Comparison of ENCODE assay signal across 8 cellular contexts in the genomic region with DNA sequence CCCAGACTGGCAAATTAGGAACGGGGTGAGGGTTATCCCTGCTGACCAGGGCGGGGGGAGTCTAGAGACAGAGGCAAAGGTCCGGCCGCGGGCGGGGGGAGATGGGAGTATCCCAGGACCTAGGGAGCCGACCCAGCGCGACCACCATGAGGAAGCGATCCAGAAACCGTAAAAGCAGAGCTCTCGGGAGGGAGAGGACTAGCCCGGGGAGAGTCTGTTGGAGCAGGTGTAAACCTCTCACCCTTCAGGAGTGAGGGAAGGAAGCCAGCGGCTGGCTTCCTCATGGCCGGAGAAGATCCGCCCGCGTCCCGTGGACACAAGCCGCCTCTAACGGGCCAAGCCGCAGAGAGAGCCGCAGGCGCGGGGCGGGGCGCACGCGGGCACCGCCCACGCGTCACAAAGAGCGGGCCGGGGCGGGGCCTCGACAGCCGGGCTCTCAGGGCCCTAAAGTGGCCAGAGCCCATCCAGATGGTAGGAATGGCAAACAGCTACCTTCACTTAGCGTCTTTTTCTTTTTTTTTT. TPM values are rescaled to one million over a fixed set of nuclear protein-coding genes. Genes with fewer than 3 reads are reported as not detected.
A peak's percentile ranks its signal among the peaks of the same experiment; 100 is the strongest.
DNase-seq lines count a peak whose midpoint lies in the region; ATAC-seq, FAIRE-seq and TF ChIP-seq lines count a peak whose summit lies in the region.

TSS of gene ACRBP (minus strand) at position 350 of the 522 bp plus-strand sequence. CDS start at position 284, 66 bp downstream.

- H3K4me1 ChIP-seq in CD8-positive, alpha-beta memory T cell (ENCODE audit: insufficient read depth, low read length) = no peaks in the 10 kb centered on the region
- H3K4me1 ChIP-seq in HUES6 (ENCODE audit: control insufficient read depth, insufficient read depth, low read length) = peaks cover 10% of the 10 kb centered on the region; the same call in 1 of the 2 replicates
- H3K4me1 ChIP-seq in pancreas = no peaks in the 10 kb centered on the region

- H3K36me3 Mint-ChIP-seq in CD8-positive, alpha-beta memory T cell = peaks cover 13 to 47% (median 23%) of the 10 kb centered on the region in 3 donors
- H3K36me3 Mint-ChIP-seq in activated naive CD8-positive, alpha-beta T cell treated with anti-CD3 and anti-CD28 coated beads, Interleukin-2, amount 50 U/mL, for 24 hours (ENCODE audit: low read depth) = peaks cover 22% of the 10 kb centered on the region

- no peak within 1 kb of the TSS for H3K27ac ChIP-seq in CD8-positive, alpha-beta memory T cell (ENCODE audit: low read depth, low read length)
- H3K27ac ChIP-seq in HUES6 (ENCODE audit: low read depth, low read length) (no peak within 1 kb of the TSS), pancreas (peak within 1 kb of the TSS in 1 of 4 donors; percentile 24)

- DNase-seq in CD8-positive, alpha-beta memory T cell = no peak
- peak; percentile 52 for DNase-seq in activated naive CD8-positive, alpha-beta T cell treated with anti-CD3 and anti-CD28 coated beads, Interleukin-2, amount 50 U/mL, for 24 hours
- DNase-seq in cardiac septum (ENCODE audit: low spot score) (peak; percentile 90), pancreas (peak; percentile 70 to 90 (median 82)), NCI-H1930 (lab: John Stamatoyannopoulos, UW) (no peak)

- peak within 1 kb of the TSS in 5 of 7 donors; percentile 12 to 44 (median 34) for H3K4me3 Mint-ChIP-seq in CD8-positive, alpha-beta memory T cell
- peak within 1 kb of the TSS; percentile 72 for H3K4me3 Mint-ChIP-seq in activated naive CD8-positive, alpha-beta T cell treated with anti-CD3 and anti-CD28 coated beads, Interleukin-2, amount 50 U/mL, for 24 hours

- POLR2A ChIA-PET in CD8-positive, alpha-beta memory T cell (lab: Charles Lee) = no interaction called here

- peaks cover 22% of the 10 kb centered on the region for H3K36me3 ChIP-seq in CD8-positive, alpha-beta memory T cell (ENCODE audit: insufficient read depth, low read length)
- H3K36me3 ChIP-seq in HUES6 (ENCODE audit: control insufficient read depth, insufficient read depth, low read length) = peaks cover 17% of the 10 kb centered on the region
- peaks cover 0 to 12% (median 8%) of the 10 kb centered on the region in 3 donors for H3K36me3 ChIP-seq in pancreas

- peaks cover 0 to 10% (median 5%) of the 10 kb centered on the region in 5 donors for H3K9me3 Mint-ChIP-seq in CD8-positive, alpha-beta memory T cell
- H3K9me3 Mint-ChIP-seq in activated naive CD8-positive, alpha-beta T cell treated with anti-CD3 and anti-CD28 coated beads, Interleukin-2, amount 50 U/mL, for 24 hours = peaks cover 19% of the 10 kb centered on the region

- TF ChIP-seq CTCF in pancreas (IDR thresholded peaks at IDR 0.05) = no peak

- H3K4me3 ChIP-seq in CD8-positive, alpha-beta memory T cell (ENCODE audit: low read length) = no peak within 1 kb of the TSS
- H3K4me3 ChIP-seq in HUES6 (ENCODE audit: low read depth, low read length) (peak within 1 kb of the TSS; percentile 95), pancreas (peak within 1 kb of the TSS; percentile 21 to 48 (median 40))

- FAIRE-seq in pancreas (lab: Jason Lieb, UNC) = no peak

- intact Hi-C loops in cardiac septum (cut with DNase I) (no loop called here), pancreas (cut with DNase I) (no loop called here)

- no peaks in the 10 kb centered on the region for H3K9me3 ChIP-seq in CD8-positive, alpha-beta memory T cell (ENCODE audit: low read length)
- H3K9me3 ChIP-seq in HUES6 (ENCODE audit: control insufficient read depth, insufficient read depth, low read depth, low read length) (no peaks in the 10 kb centered on the region), pancreas (no peaks in the 10 kb centered on the region)

- 10 to 14% methylated on average over 38 of the region's 38 CpGs for WGBS in pancreas, 2 donors

- H3K9ac ChIP-seq in HUES6 (ENCODE audit: low read length) = peak within 1 kb of the TSS; percentile 63

- H3K4me1 Mint-ChIP-seq in CD8-positive, alpha-beta memory T cell = peaks cover 9 to 12% (median 11%) of the 10 kb centered on the region in 3 donors
- H3K4me1 Mint-ChIP-seq in activated naive CD8-positive, alpha-beta T cell treated with anti-CD3 and anti-CD28 coated beads, Interleukin-2, amount 50 U/mL, for 24 hours = peaks cover 15% of the 10 kb centered on the region

- CTCF ChIA-PET in CD8-positive, alpha-beta memory T cell (lab: Charles Lee) = no interaction called here

- no peaks in the 10 kb centered on the region for H3K27me3 Mint-ChIP-seq in CD8-positive, alpha-beta memory T cell
- H3K27me3 Mint-ChIP-seq in activated naive CD8-positive, alpha-beta T cell treated with anti-CD3 and anti-CD28 coated beads, Interleukin-2, amount 50 U/mL, for 24 hours = no peaks in the 10 kb centered on the region

- peak within 1 kb of the TSS in 3 of 8 donors; percentile 37 to 60 (median 46) for H3K27ac Mint-ChIP-seq in CD8-positive, alpha-beta memory T cell
- peak within 1 kb of the TSS; percentile 76 for H3K27ac Mint-ChIP-seq in activated naive CD8-positive, alpha-beta T cell treated with anti-CD3 and anti-CD28 coated beads, Interleukin-2, amount 50 U/mL, for 24 hours

- ATAC-seq in activated naive CD8-positive, alpha-beta T cell treated with anti-CD3 and anti-CD28 coated beads, Interleukin-2, amount 50 U/mL, for 24 hours = peak; percentile 37
- ATAC-seq in pancreas = peak; percentile 96 to 98 (median 97)
- no peak for ATAC-seq in HG03196 (IDR thresholded peaks at IDR 0.05; ENCODE audit: unreplicated experiment)
- no peak for ATAC-seq in GM21529 (IDR thresholded peaks at IDR 0.05; ENCODE audit: unreplicated experiment)

- H3K27me3 ChIP-seq in CD8-positive, alpha-beta memory T cell (ENCODE audit: insufficient read depth, low read length, poor library complexity, severe bottlenecking) = no peaks in the 10 kb centered on the region
- H3K27me3 ChIP-seq in HUES6 (ENCODE audit: control insufficient read depth, insufficient read depth, low read length) (peaks cover 9% of the 10 kb centered on the region; the same call in 1 of the 2 replicates), pancreas (no peaks in the 10 kb centered on the region)

RNA-seq across cellular contexts. Expression of gene ACRBP, which starts in this region (rescaled TPM):
- 1 to 10 TPM; 1.8 to 2.0 TPM for total RNA-seq in CD8-positive, alpha-beta memory T cell
- polyA plus RNA-seq in CD8-positive, alpha-beta memory T cell = not detected
- 1.6 TPM for total RNA-seq in cardiac septum
- 1 to 10 TPM; 1.3 to 4.1 (median 1.8) TPM for total RNA-seq in pancreas
- polyA plus RNA-seq in pancreas = 1 to 10 TPM; 1.2 to 2.2 TPM

Comparison
In these comparisons a context has a peak if more than half of its experiments do, and no peak if none do; other contexts are left out.
1. DNase-seq: peak in activated naive CD8-positive, alpha-beta T cell treated with anti-CD3 and anti-CD28 coated beads, Interleukin-2, amount 50 U/mL, for 24 hours (single experiment), cardiac septum (single experiment) and pancreas (6 of 6); none in CD8-positive, alpha-beta memory T cell (0 of 5) and NCI-H1930 (0 of 2).
2. ATAC-seq: peak in activated naive CD8-positive, alpha-beta T cell treated with anti-CD3 and anti-CD28 coated beads, Interleukin-2, amount 50 U/mL, for 24 hours (single experiment) and pancreas (4 of 4); none in HG03196 (single experiment) and GM21529 (single experiment).